Comparison of ENCODE assay signal across 8 cellular contexts in genomic region chr1:54474500-54475235, GRCh38.
DNase-seq lines count a peak whose midpoint lies in the region; ATAC-seq and TF ChIP-seq lines count a peak whose summit lies in the region.

No MANE protein-coding gene starts in this region.

- H3K27ac ChIP-seq in tibial nerve, result peak overlapping the region in 1 of 4 donors; percentile 50

- TF ChIP-seq CTCF in tibial nerve (IDR thresholded peaks at IDR 0.05), result no peak

- WGBS in tibial nerve, 2 donors, result 2 to 17% methylated on average over 17 to 40 of the region's 47 CpGs

- peaks cover 23% of the 10 kb centered on the region for H3K27me3 Mint-ChIP-seq in activated CD4-positive, alpha-beta T cell treated with anti-CD3 and anti-CD28 coated beads, Interleukin-2, amount 10 ng/mL, durations not matched to agents 24 days and 14 days
- peaks cover 9% of the 10 kb centered on the region for H3K27me3 Mint-ChIP-seq in activated naive CD8-positive, alpha-beta T cell treated with anti-CD3 and anti-CD28 coated beads, Interleukin-2, amount 50 U/mL, for 24 hours
- peaks cover 19% of the 10 kb centered on the region for H3K27me3 Mint-ChIP-seq in memory B cell

- H3K9me3 Mint-ChIP-seq in activated CD4-positive, alpha-beta T cell treated with anti-CD3 and anti-CD28 coated beads, Interleukin-2, amount 10 ng/mL, durations not matched to agents 24 days and 14 days, result no peaks in the 10 kb centered on the region
- no peaks in the 10 kb centered on the region for H3K9me3 Mint-ChIP-seq in activated naive CD8-positive, alpha-beta T cell treated with anti-CD3 and anti-CD28 coated beads, Interleukin-2, amount 50 U/mL, for 24 hours
- H3K9me3 Mint-ChIP-seq in memory B cell, result no peaks in the 10 kb centered on the region

- TF ChIP-seq EP300 in tibial nerve (IDR thresholded peaks at IDR 0.05), result no peak

- peaks cover 0 to 22% (median 13%) of the 10 kb centered on the region in 4 donors for H3K4me1 ChIP-seq in tibial nerve

- ATAC-seq in activated naive CD8-positive, alpha-beta T cell treated with anti-CD3 and anti-CD28 coated beads, Interleukin-2, amount 50 U/mL, for 24 hours, result peak; percentile 30
- ATAC-seq in memory B cell (ENCODE audit: low read depth) (peak; percentile 53), GM21381 (IDR thresholded peaks at IDR 0.05; ENCODE audit: unreplicated experiment) (no peak), GM18907 (IDR thresholded peaks at IDR 0.05; ENCODE audit: unreplicated experiment) (no peak)

- H3K9me3 ChIP-seq in tibial nerve, result no peaks in the 10 kb centered on the region

- H3K27me3 ChIP-seq in tibial nerve, result peaks cover 0 to 4% of the 10 kb centered on the region in 2 donors

- H3K4me3 ChIP-seq in tibial nerve, result peak overlapping the region; percentile 4 to 54 (median 26)

- intact Hi-C loops in activated CD4-positive, alpha-beta T cell treated with anti-CD3 and anti-CD28 coated beads, Interleukin-2, amount 10 ng/mL, durations not matched to agents 24 days and 14 days (cut with micrococcal nuclease), result no loop called here

- H3K4me1 Mint-ChIP-seq in activated CD4-positive, alpha-beta T cell treated with anti-CD3 and anti-CD28 coated beads, Interleukin-2, amount 10 ng/mL, durations not matched to agents 24 days and 14 days, result peaks cover 19% of the 10 kb centered on the region
- H3K4me1 Mint-ChIP-seq in activated naive CD8-positive, alpha-beta T cell treated with anti-CD3 and anti-CD28 coated beads, Interleukin-2, amount 50 U/mL, for 24 hours, result peaks cover 36% of the 10 kb centered on the region
- H3K4me1 Mint-ChIP-seq in memory B cell, result peaks cover 17% of the 10 kb centered on the region

- no peaks in the 10 kb centered on the region for H3K36me3 Mint-ChIP-seq in activated CD4-positive, alpha-beta T cell treated with anti-CD3 and anti-CD28 coated beads, Interleukin-2, amount 10 ng/mL, durations not matched to agents 24 days and 14 days (ENCODE audit: low read depth)
- H3K36me3 Mint-ChIP-seq in activated naive CD8-positive, alpha-beta T cell treated with anti-CD3 and anti-CD28 coated beads, Interleukin-2, amount 50 U/mL, for 24 hours (ENCODE audit: low read depth), result no peaks in the 10 kb centered on the region
- H3K36me3 Mint-ChIP-seq in memory B cell, result no peaks in the 10 kb centered on the region

- peak overlapping the region; percentile 71 for H3K4me3 Mint-ChIP-seq in activated CD4-positive, alpha-beta T cell treated with anti-CD3 and anti-CD28 coated beads, Interleukin-2, amount 10 ng/mL, durations not matched to agents 24 days and 14 days
- peak overlapping the region; percentile 43 for H3K4me3 Mint-ChIP-seq in activated naive CD8-positive, alpha-beta T cell treated with anti-CD3 and anti-CD28 coated beads, Interleukin-2, amount 50 U/mL, for 24 hours
- H3K4me3 Mint-ChIP-seq in memory B cell, result peak overlapping the region; percentile 79

- no peak overlapping the region for H3K27ac Mint-ChIP-seq in activated CD4-positive, alpha-beta T cell treated with anti-CD3 and anti-CD28 coated beads, Interleukin-2, amount 10 ng/mL, durations not matched to agents 24 days and 14 days
- no peak overlapping the region for H3K27ac Mint-ChIP-seq in activated naive CD8-positive, alpha-beta T cell treated with anti-CD3 and anti-CD28 coated beads, Interleukin-2, amount 50 U/mL, for 24 hours
- H3K27ac Mint-ChIP-seq in memory B cell, result no peak overlapping the region

- no peak for TF ChIP-seq POLR2A in tibial nerve (IDR thresholded peaks at IDR 0.05)

- peak; percentile 72 for DNase-seq in activated CD4-positive, alpha-beta T cell treated with anti-CD3 and anti-CD28 coated beads, Interleukin-2, amount 10 ng/mL, durations not matched to agents 24 days and 14 days
- no peak for DNase-seq in activated CD4-positive, alpha-beta T cell treated with anti-CD3 and anti-CD28 coated beads for 4 hours
- peak; percentile 47 for DNase-seq in activated naive CD8-positive, alpha-beta T cell treated with anti-CD3 and anti-CD28 coated beads, Interleukin-2, amount 50 U/mL, for 24 hours
- DNase-seq in memory B cell (ENCODE audit: low spot score in 2 of 2) (no peak), tibial nerve (ENCODE audit: low spot score in 2 of 2) (no peak), NCI-H2029 treated with DMSO at 0.1 percent for 48 hours (lab: John Stamatoyannopoulos, UW) (no peak)

- H3K36me3 ChIP-seq in tibial nerve, result no peaks in the 10 kb centered on the region

Comparison
In these comparisons a context has a peak if more than half of its experiments do, and no peak if none do; other contexts are left out.
1. DNase-seq: peak in activated CD4-positive, alpha-beta T cell treated with anti-CD3 and anti-CD28 coated beads, Interleukin-2, amount 10 ng/mL, durations not matched to agents 24 days and 14 days (single experiment) and activated naive CD8-positive, alpha-beta T cell treated with anti-CD3 and anti-CD28 coated beads, Interleukin-2, amount 50 U/mL, for 24 hours (single experiment); none in activated CD4-positive, alpha-beta T cell treated with anti-CD3 and anti-CD28 coated beads for 4 hours (0 of 2), memory B cell (0 of 2), tibial nerve (0 of 2) and NCI-H2029 treated with DMSO at 0.1 percent for 48 hours (single experiment).
2. ATAC-seq: peak in activated naive CD8-positive, alpha-beta T cell treated with anti-CD3 and anti-CD28 coated beads, Interleukin-2, amount 50 U/mL, for 24 hours (single experiment) and memory B cell (single experiment); none in GM21381 (single experiment) and GM18907 (single experiment).
3. Peak in every context shown above with its lines, with median percentiles within 50 percentile points of each other: H3K4me3 Mint-ChIP-seq.